In the genomic region with DNA sequence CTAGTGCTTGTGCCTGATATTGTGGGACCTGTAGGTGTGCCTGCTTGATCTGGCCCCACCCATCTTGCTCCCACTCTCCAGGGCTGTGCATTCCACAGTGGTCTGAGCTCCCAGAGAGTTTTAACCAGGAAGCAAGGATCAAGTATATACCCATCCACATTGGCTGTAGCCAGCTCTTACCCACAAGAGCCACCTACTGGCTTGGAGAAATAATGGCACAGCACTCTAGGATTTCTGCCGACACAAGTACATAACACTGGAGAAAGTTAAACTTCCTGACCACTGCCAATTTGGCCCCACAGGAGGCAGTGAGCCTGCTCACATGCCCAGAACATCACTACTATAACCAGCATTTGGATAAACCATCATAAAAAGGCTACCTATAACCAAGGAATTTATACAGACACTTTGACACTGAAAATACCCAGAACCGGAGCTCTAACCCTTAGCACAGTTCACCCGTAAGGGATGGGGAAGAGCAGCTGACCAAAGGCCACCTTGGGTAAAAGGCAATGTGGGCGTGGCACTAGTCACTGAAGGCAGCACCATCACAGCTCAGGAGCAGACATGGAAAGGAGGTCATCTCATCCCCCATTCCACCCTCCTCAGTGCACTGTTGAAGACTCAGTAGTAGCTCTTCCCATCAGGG, we compare ENCODE assay signal across 13 cellular contexts.
A peak's percentile ranks its signal among the peaks of the same experiment; 100 is the strongest.
DNase-seq lines count a peak whose midpoint lies in the region; ATAC-seq and TF ChIP-seq lines count a peak whose summit lies in the region.
"Had no signal": no experiment of that assay in that cellular context is flagged by ENCODE, and none has a peak within 500 bp of the region (broad histone marks: within the 10 kb centered on the region; RNA-seq: fewer than 3 reads in every experiment).

No MANE protein-coding gene starts in this region.

- H3K4me3 Mint-ChIP-seq in progenitor cell of endocrine pancreas (ENCODE audit: low read depth), result no peak overlapping the region
- H3K4me3 Mint-ChIP-seq: activated T-cell treated with anti-CD3 and anti-CD28 coated beads, Interleukin-2, amount 50 U/mL, for 24 hours; central memory CD8-positive, alpha-beta T cell; stimulated activated effector memory CD8-positive, alpha-beta T cell treated with anti-CD3 and anti-CD28 coated beads, Interleukin-12 subunit alpha, Interleukin-12 subunit beta, amount 100 ng/mL, for 72 hours had no signal

- H3K27me3 Mint-ChIP-seq in progenitor cell of endocrine pancreas, result no peaks in the 10 kb centered on the region
- H3K27me3 Mint-ChIP-seq: activated T-cell treated with anti-CD3 and anti-CD28 coated beads, Interleukin-2, amount 50 U/mL, for 24 hours; central memory CD8-positive, alpha-beta T cell had no signal

- DNase-seq in SIG-M5 treated with dmso at 0.1 percent for 504 hours (lab: John Stamatoyannopoulos, UW; ENCODE audit: unreplicated experiment), result peak; percentile 1
- no peak for DNase-seq in SIG-M5 (lab: John Stamatoyannopoulos, UW)
- DNase-seq in progenitor cell of endocrine pancreas (ENCODE audit: low spot score, unreplicated experiment), result no peak
- no peak for DNase-seq in Ammon's horn (ENCODE audit: low spot score)
- DNase-seq in GM19238 (ENCODE audit: insufficient read length, low spot score), result no peak
- DNase-seq: activated T-cell treated with anti-CD3 and anti-CD28 coated beads, Interleukin-2, amount 50 U/mL, for 24 hours; naive B cell; T-helper 9 cell had no signal

- H3K36me3 Mint-ChIP-seq in progenitor cell of endocrine pancreas (ENCODE audit: insufficient read depth), result peaks cover 3% of the 10 kb centered on the region
- H3K36me3 Mint-ChIP-seq: naive B cell; stimulated activated effector memory CD8-positive, alpha-beta T cell treated with anti-CD3 and anti-CD28 coated beads, Interleukin-12 subunit alpha, Interleukin-12 subunit beta, amount 100 ng/mL, for 72 hours had no signal

- peaks cover 18% of the 10 kb centered on the region for H3K9me3 Mint-ChIP-seq in progenitor cell of endocrine pancreas (ENCODE audit: low read depth)

- H3K36me3 ChIP-seq in OCI-LY1 (ENCODE audit: insufficient read depth, low read length), result no peaks in the 10 kb centered on the region

- H3F3A ChIP-seq in OCI-LY1 (ENCODE audit: insufficient read depth, low read length), result no peaks in the 10 kb centered on the region

- no peak overlapping the region for H3K4me2 ChIP-seq in OCI-LY1 (ENCODE audit: low read length)

- no peaks in the 10 kb centered on the region for H3K9me2 ChIP-seq in OCI-LY1 (ENCODE audit: low read depth, low read length)

- no peak overlapping the region for H3K27ac Mint-ChIP-seq in progenitor cell of endocrine pancreas
- H3K27ac Mint-ChIP-seq: activated T-cell treated with anti-CD3 and anti-CD28 coated beads, Interleukin-2, amount 50 U/mL, for 24 hours; naive B cell; stimulated activated effector memory CD8-positive, alpha-beta T cell treated with anti-CD3 and anti-CD28 coated beads, Interleukin-12 subunit alpha, Interleukin-12 subunit beta, amount 100 ng/mL, for 72 hours had no signal

- ATAC-seq in esophagus mucosa (peak; percentile 58), HG03108 (IDR thresholded peaks at IDR 0.05; ENCODE audit: unreplicated experiment) (no peak)
- ATAC-seq: stimulated activated effector memory CD8-positive, alpha-beta T cell treated with anti-CD3 and anti-CD28 coated beads, Interleukin-12 subunit alpha, Interleukin-12 subunit beta, amount 100 ng/mL, for 72 hours had no signal

- no peak overlapping the region for H3K27ac ChIP-seq in OCI-LY1 (ENCODE audit: low read depth, low read length, poor library complexity, severe bottlenecking)

- TF ChIP-seq CTCF in OCI-LY1 (IDR thresholded peaks at IDR 0.05; ENCODE audit: low read length) (peak; percentile 16; the same call in 1 of the 2 replicates), progenitor cell of endocrine pancreas (IDR thresholded peaks at IDR 0.05; ENCODE audit: unreplicated experiment) (peak; percentile 24)

- no peaks in the 10 kb centered on the region for H3K4me1 ChIP-seq in OCI-LY1 (ENCODE audit: insufficient read depth, low read length, severe bottlenecking)

- H3K9me3 ChIP-seq in OCI-LY1 (ENCODE audit: low read length), result no peaks in the 10 kb centered on the region

- no peaks in the 10 kb centered on the region for H3K79me2 ChIP-seq in OCI-LY1 (ENCODE audit: insufficient read depth, low read length)

- H4K20me1 ChIP-seq in OCI-LY1 (ENCODE audit: insufficient read depth, low read length), result no peaks in the 10 kb centered on the region

- H3K9ac ChIP-seq in OCI-LY1 (ENCODE audit: low read length), result no peak overlapping the region

- no peak overlapping the region for H3K4me3 ChIP-seq in OCI-LY1 (ENCODE audit: low read depth, low read length, poor library complexity, severe bottlenecking)

- no peaks in the 10 kb centered on the region for H3K4me1 Mint-ChIP-seq in progenitor cell of endocrine pancreas (ENCODE audit: low read depth)
- H3K4me1 Mint-ChIP-seq: central memory CD8-positive, alpha-beta T cell; naive B cell; stimulated activated effector memory CD8-positive, alpha-beta T cell treated with anti-CD3 and anti-CD28 coated beads, Interleukin-12 subunit alpha, Interleukin-12 subunit beta, amount 100 ng/mL, for 72 hours had no signal

- H2AFZ ChIP-seq in OCI-LY1 (ENCODE audit: low read length), result no peak overlapping the region

- no peaks in the 10 kb centered on the region for H3K27me3 ChIP-seq in OCI-LY1 (ENCODE audit: insufficient read depth, low read length)
